ENCODE assay signal across 34 cellular contexts in the genomic region with DNA sequence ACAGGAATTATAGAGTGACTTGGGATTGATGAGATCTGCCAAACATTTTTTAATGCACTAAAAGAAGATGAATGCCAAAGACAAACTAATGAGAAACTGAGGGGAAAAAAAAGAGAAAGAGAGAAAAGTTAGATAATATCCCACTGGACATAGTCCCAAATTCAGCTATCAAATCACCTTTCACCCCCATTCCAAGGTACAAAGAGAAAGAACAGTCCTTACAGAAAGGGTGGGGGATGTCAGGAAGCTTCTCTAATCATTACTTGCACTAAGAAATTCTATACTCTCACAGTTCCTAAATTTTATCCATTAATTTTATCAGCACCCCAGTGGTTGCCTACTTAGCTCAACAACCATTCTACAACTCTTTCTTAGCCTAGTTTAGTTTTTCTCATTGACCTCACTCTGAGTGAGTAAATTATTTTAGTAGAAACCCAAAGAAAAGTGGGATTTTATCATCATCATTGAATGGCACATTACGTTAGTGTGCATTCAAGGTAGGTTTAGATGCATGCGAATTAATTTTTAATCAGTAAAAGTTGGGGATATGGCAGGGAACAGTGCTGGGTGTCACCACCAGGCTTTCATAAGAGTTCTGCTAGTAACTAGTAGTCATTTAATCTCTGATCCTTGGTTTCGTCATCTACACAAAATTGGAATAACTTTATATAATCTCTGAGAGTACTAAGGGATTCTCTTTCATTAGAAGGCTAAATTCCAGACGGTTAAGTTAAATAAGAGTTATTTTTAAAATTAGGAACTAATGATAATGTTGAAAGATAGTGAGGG.
"Had no signal": no experiment of that assay in that cellular context is flagged by ENCODE, and none has a peak within 500 bp of the region (broad histone marks: within the 10 kb centered on the region; RNA-seq: fewer than 3 reads in every experiment).

No MANE protein-coding gene starts in this region.

- DNase-seq: activated B cell treated with CpG ODN at 0.5 μM for 24 hours; activated CD4-positive, alpha-beta memory T cell treated with anti-CD3 and anti-CD28 coated beads for 36 hours; activated CD4-positive, alpha-beta T cell treated with anti-CD3 and anti-CD28 coated beads for 4 hours; activated CD4-positive, alpha-beta T cell treated with anti-CD3 and anti-CD28 coated beads, Interleukin-2, amount 10 ng/mL, durations not matched to agents 24 days and 14 days; activated CD4-positive, alpha-beta T cell treated with anti-CD3 and anti-CD28 coated beads, Interleukin-2, amount 50 U/mL, for 1 hour; activated CD4-positive, alpha-beta T cell treated with anti-CD3 and anti-CD28 coated beads, Interleukin-2, amount 50 U/mL, for 4 hours; activated CD4-positive, CD25-positive, alpha-beta regulatory T cell treated with anti-CD3 and anti-CD28 coated beads, Interleukin-2, amount 50 U/mL, for 72 hours; activated CD8-positive, alpha-beta memory T cell treated with anti-CD3 and anti-CD28 coated beads, Interleukin-2, amount 50 U/mL, for 4 hours; activated CD8-positive, alpha-beta T cell treated with anti-CD3 and anti-CD28 coated beads for 36 hours; activated effector memory CD4-positive, alpha-beta T cell treated with anti-CD3 and anti-CD28 coated beads, Interleukin-2, amount 50 U/mL, for 16 hours; activated gamma-delta T cell treated with Interleukin-2 at 50 U/mL for 16 hours; activated naive CD4-positive, alpha-beta T cell; activated naive CD4-positive, alpha-beta T cell treated with anti-CD3 and anti-CD28 coated beads for 36 hours; activated naive CD4-positive, alpha-beta T cell treated with anti-CD3 and anti-CD28 coated beads, Interleukin-2, amount 50 U/mL, for 16 hours; activated naive CD8-positive, alpha-beta T cell treated with anti-CD3 and anti-CD28 coated beads for 36 hours; activated T-cell treated with anti-CD3 and anti-CD28 coated beads for 4 hours; activated T-cell treated with anti-CD3 and anti-CD28 coated beads, Interleukin-2, amount 50 U/mL, for 1 hour; activated T-cell treated with anti-CD3 and anti-CD28 coated beads, Interleukin-2, amount 50 U/mL, for 4 hours; activated T-cell treated with anti-CD3 and anti-CD28 coated beads, Interleukin-2, amount 50 U/mL, for 72 hours; adrenal gland; amniotic stem cell; aorta; body of pancreas; brain microvascular endothelial cell; central memory CD4-positive, alpha-beta T cell; T-cell; T-helper 17 cell; T-helper 9 cell had no signal

- H3K9me3 ChIP-seq: body of pancreas, breast epithelium had no signal

- H3K4me1 ChIP-seq: adrenal gland, body of pancreas, breast epithelium had no signal

- H3K36me3 ChIP-seq: adrenal gland, brain microvascular endothelial cell, breast epithelium had no signal

- H3K4me3 ChIP-seq: adrenal gland, body of pancreas, breast epithelium had no signal

- H3K27ac ChIP-seq: adrenal gland, body of pancreas, brain microvascular endothelial cell, breast epithelium, VCaP had no signal

- ATAC-seq: activated CD8-positive, alpha-beta T cell treated with anti-CD3 and anti-CD28 coated beads for 36 hours; activated naive CD4-positive, alpha-beta T cell treated with anti-CD3 and anti-CD28 coated beads, Interleukin-2, amount 50 U/mL, for 72 hours; activated T-cell treated with anti-CD3 and anti-CD28 coated beads, Interleukin-2, amount 50 U/mL, for 4 hours; activated T-cell treated with anti-CD3 and anti-CD28 coated beads, Interleukin-2, amount 50 U/mL, for 72 hours; activated T-helper 17 cell treated with anti-CD3 and anti-CD28 coated beads, Interleukin-2, amount 50 U/mL, for 72 hours; body of pancreas; T-cell; T-helper 17 cell had no signal

- H3K27me3 ChIP-seq: adrenal gland, body of pancreas, brain microvascular endothelial cell, breast epithelium had no signal

- FAIRE-seq: astrocyte, TTC549 had no signal
